In genomic region chr9:99059074-99059894, GRCh38 we compare ENCODE assay signal across 9 cellular contexts. TPM values are rescaled to one million over a fixed set of nuclear protein-coding genes. Genes with fewer than 3 reads are reported as not detected.
A peak's percentile ranks its signal among the peaks of the same experiment; 100 is the strongest.
DNase-seq lines count a peak whose midpoint lies in the region; ATAC-seq and TF ChIP-seq lines count a peak whose summit lies in the region.
"Had no signal": no experiment of that assay in that cellular context is flagged by ENCODE, and none has a peak within 500 bp of the region (broad histone marks: within the 10 kb centered on the region; RNA-seq: fewer than 3 reads in every experiment).

No MANE protein-coding gene starts in this region.

- intact Hi-C loops in left cardiac atrium (cut with DNase I) = no loop called here
- intact Hi-C loops in transverse colon (cut with DNase I; ENCODE audit: low total_unique reads) = no loop called here

- H3K27ac ChIP-seq in transverse colon = peak overlapping the region; percentile 32 to 62 (median 50)
- H3K27ac ChIP-seq: SK-N-MC had no signal

- no peak overlapping the region for H3K4me3 ChIP-seq in transverse colon
- H3K4me3 ChIP-seq: SK-N-MC had no signal

- in situ Hi-C loops in transverse colon (cut with MboI; ENCODE audit: low pct_ligation_motif_present in 1 of 4, low pct_unique_long_range_greater_than_20kb in 1 of 4, low sequenced_read_pairs in 3 of 4) = no loop called here

- TF ChIP-seq POLR2A in transverse colon (IDR thresholded peaks at IDR 0.05) = no peak

- WGBS in transverse colon (ENCODE audit: low coverage in 1 of 2), 2 donors = 60 to 71% methylated on average over 1 to 7 of the region's 7 CpGs

- no peaks in the 10 kb centered on the region for H3K9me3 ChIP-seq in transverse colon

- H3K36me3 ChIP-seq in transverse colon = no peaks in the 10 kb centered on the region

- ATAC-seq in GM18909 (IDR thresholded peaks at IDR 0.05; ENCODE audit: poor library complexity, unreplicated experiment) = peak; percentile 65
- peak; percentile 83 for ATAC-seq in HG02885 (IDR thresholded peaks at IDR 0.05; ENCODE audit: poor library complexity, unreplicated experiment)
- peak; percentile 76 to 84 for ATAC-seq in left cardiac atrium

- no peak for TF ChIP-seq CTCF in transverse colon (IDR thresholded peaks at IDR 0.05)

- no peaks in the 10 kb centered on the region for H3K27me3 ChIP-seq in transverse colon

- H3K4me1 ChIP-seq in transverse colon = peaks cover 0 to 24% (median 2%) of the 10 kb centered on the region in 4 donors

- TF ChIP-seq EP300 in transverse colon (IDR thresholded peaks at IDR 0.05; ENCODE audit: low read depth) = no peak

- peak; percentile 21 for DNase-seq in RPMI8226
- DNase-seq in left cardiac atrium = no peak
- peak; percentile 23 for DNase-seq in transverse colon
- no peak for DNase-seq in stimulated activated CD4-positive, alpha-beta T cell treated with anti-CD3 and anti-CD28 coated beads, Interleukin-1b, Interleukin-23, amount 100 ng/mL, for 48 hours
- no peak for DNase-seq in DMS 273 (lab: John Stamatoyannopoulos, UW; ENCODE audit: unreplicated experiment)
- DNase-seq in NCI-H1694 (lab: John Stamatoyannopoulos, UW) = no peak

RNA-seq across cellular contexts. Expression of gene TGFBR1, which starts 45.6 kb away (rescaled TPM):
- total RNA-seq in left cardiac atrium (10 to 100 TPM; 17.3 to 27.1 TPM), transverse colon (10 to 100 TPM; 17.6 to 24.1 (median 22.8) TPM)

Comparison
In these comparisons a context has a peak if more than half of its experiments do, and no peak if none do; other contexts are left out.
1. DNase-seq: peak in RPMI8226 (single experiment) and transverse colon (single experiment); none in left cardiac atrium (single experiment), stimulated activated CD4-positive, alpha-beta T cell treated with anti-CD3 and anti-CD28 coated beads, Interleukin-1b, Interleukin-23, amount 100 ng/mL, for 48 hours (single experiment), DMS 273 (single experiment) and NCI-H1694 (single experiment).
2. Peak in every context shown above with its lines, with median percentiles within 50 percentile points of each other: ATAC-seq.